7 cellular contexts compared by ENCODE assay signal in genomic region chr15:68228143-68228970, GRCh38. TPM values are rescaled to one million over a fixed set of nuclear protein-coding genes. Genes with fewer than 3 reads are reported as not detected.
DNase-seq lines count a peak whose midpoint lies in the region; ATAC-seq and TF ChIP-seq lines count a peak whose summit lies in the region.

No MANE protein-coding gene starts in this region.

- peak overlapping the region; percentile 77 for H3K4me3 ChIP-seq in GM12865 (ENCODE audit: low read depth, low read length)
- H3K4me3 ChIP-seq in mammary epithelial cell (replicated peaks in 1 of 3; ENCODE audit: insufficient read depth in 1 of 3, low read depth in 2 of 3, low read length in 3 of 3): peak overlapping the region; percentile 58 to 67 (median 67)
- peak overlapping the region; percentile 75 to 91 for H3K4me3 ChIP-seq in vagina

- H3K27me3 ChIP-seq in mammary epithelial cell (ENCODE audit: insufficient read depth, low read length) (no peaks in the 10 kb centered on the region), vagina (no peaks in the 10 kb centered on the region)

- peak; percentile 41 for DNase-seq in GM12865 (ENCODE audit: low read depth)
- DNase-seq in NAMALWA (ENCODE audit: low spot score): peak; percentile 46
- peak; percentile 28 for DNase-seq in mammary epithelial cell
- no peak for DNase-seq in memory B cell (ENCODE audit: low spot score in 2 of 2)
- DNase-seq in vagina (ENCODE audit: extremely low spot score in 2 of 2): peak in 1 of 2 donors; percentile 82

- H3K4me1 ChIP-seq in mammary epithelial cell (ENCODE audit: insufficient read depth, low read length): peaks cover 13% of the 10 kb centered on the region
- H3K4me1 ChIP-seq in vagina: peaks cover 29% of the 10 kb centered on the region

- TF ChIP-seq CTCF in GM12865 (IDR thresholded peaks at IDR 0.05; ENCODE audit: insufficient read depth, low read depth, low read length, missing control alignments) (no peak), mammary epithelial cell (conservative IDR thresholded peaks at IDR 0.05 in 1 of 2, IDR thresholded peaks at IDR 0.05 in 1 of 2; ENCODE audit: extremely low read depth in 1 of 2, insufficient read depth in 1 of 2, low read depth in 1 of 2, low read length in 2 of 2) (no peak), vagina (IDR thresholded peaks at IDR 0.05) (no peak)

- dilution Hi-C loops in mammary epithelial cell (cut with HindIII; ENCODE audit: low sequenced_read_pairs): no loop called here

- peak overlapping the region; percentile 82 for H3K9ac ChIP-seq in mammary epithelial cell (ENCODE audit: insufficient read depth, low read length)

- peak overlapping the region; percentile 85 for H3K27ac Mint-ChIP-seq in memory B cell

- H3K27ac ChIP-seq in mammary epithelial cell (ENCODE audit: insufficient read depth, low read depth, low read length) (peak overlapping the region; percentile 70), vagina (peak overlapping the region; percentile 93)

- CTCF ChIA-PET in mammary epithelial cell (lab: Charles Lee; ENCODE audit: low non-redundant PET): interaction anchor here (0.6 kb wide), 1 partner anchor 596 kb away, joined by 3 read pairs; no protein-coding TSS in a partner anchor

- no peaks in the 10 kb centered on the region for H3K27me3 Mint-ChIP-seq in memory B cell

- no peaks in the 10 kb centered on the region for H4K20me1 ChIP-seq in mammary epithelial cell (ENCODE audit: insufficient read depth, low read length)

- peaks cover 2% of the 10 kb centered on the region for H3K36me3 Mint-ChIP-seq in memory B cell

- no peaks in the 10 kb centered on the region for H3K9me3 Mint-ChIP-seq in memory B cell

- H3K4me1 Mint-ChIP-seq in memory B cell: peaks cover 38% of the 10 kb centered on the region

- H3K9me3 ChIP-seq in mammary epithelial cell (replicated peaks; ENCODE audit: insufficient read depth, low read length) (no peaks in the 10 kb centered on the region), vagina (no peaks in the 10 kb centered on the region)

- H2AFZ ChIP-seq in mammary epithelial cell (ENCODE audit: low read depth, low read length): peak overlapping the region; percentile 88

- peaks cover 57% of the 10 kb centered on the region for H3K79me2 ChIP-seq in mammary epithelial cell (ENCODE audit: insufficient read depth, low read length)

- no peaks in the 10 kb centered on the region for H3K36me3 ChIP-seq in mammary epithelial cell (ENCODE audit: insufficient read depth, low read length)
- no peaks in the 10 kb centered on the region for H3K36me3 ChIP-seq in vagina

- peak overlapping the region; percentile 83 for H3K4me2 ChIP-seq in mammary epithelial cell (ENCODE audit: insufficient read depth, low read depth, low read length)

- 45% methylated on average over 24 of the region's 25 CpGs for WGBS in mammary epithelial cell (ENCODE audit: low coverage, missing lambda C conversion rate)

- BruUV-seq in mammary epithelial cell (replicated peaks; lab: Mats Ljungman, UMichigan): no TSS peak

- in situ Hi-C loops in mammary epithelial cell (cut with MboI; ENCODE audit: low sequenced_read_pairs in 2 of 2): loop anchor here in 1 of 2 donors (25.0 kb wide), 1 partner anchor 159 kb away; no protein-coding TSS in a partner anchor

- TF ChIP-seq POLR2A in vagina (IDR thresholded peaks at IDR 0.05): no peak

- intact Hi-C loops in mammary epithelial cell (cut with micrococcal nuclease): no loop called here
- intact Hi-C loops in vagina (cut with DNase I): no loop called here

- peak overlapping the region; percentile 84 for H3K4me3 Mint-ChIP-seq in memory B cell

- ATAC-seq in memory B cell (ENCODE audit: low read depth) (no peak), GM18868 (IDR thresholded peaks at IDR 0.05; ENCODE audit: unreplicated experiment) (no peak), HG03159 (IDR thresholded peaks at IDR 0.05; ENCODE audit: unreplicated experiment) (no peak)

RNA-seq across cellular contexts. Expression of gene CLN6, which starts 1.2 kb away (rescaled TPM):
- total RNA-seq in mammary epithelial cell: 10 to 100 TPM; 18.7 to 40.9 TPM
- polyA plus RNA-seq in mammary epithelial cell: 48.0 TPM
- 86.5 TPM for polyA minus RNA-seq in mammary epithelial cell
- 23.3 TPM for total RNA-seq in vagina

RNA-seq across cellular contexts. Expression of gene CALML4, which starts 23.2 kb away (rescaled TPM):
- 1 to 10 TPM; 1.2 to 5.6 TPM for total RNA-seq in mammary epithelial cell
- 1.9 TPM for polyA plus RNA-seq in mammary epithelial cell
- 0.78 TPM for polyA minus RNA-seq in mammary epithelial cell
- 6.1 TPM for total RNA-seq in vagina

RNA-seq across cellular contexts. Expression of gene FEM1B, which starts 49.2 kb away (rescaled TPM):
- 100 to 1,000 TPM in 1 of 2 donors, 10 to 100 TPM in 1; 86.6 to 105 TPM for total RNA-seq in mammary epithelial cell
- polyA plus RNA-seq in mammary epithelial cell: 51.5 TPM
- polyA minus RNA-seq in mammary epithelial cell: 81.8 TPM
- total RNA-seq in vagina: 38.3 TPM

Comparison
In these comparisons a context has a peak if more than half of its experiments do, and no peak if none do; other contexts are left out.
1. DNase-seq: peak in GM12865 (single experiment), NAMALWA (single experiment) and mammary epithelial cell (single experiment); none in memory B cell (0 of 2).
2. Peak in every context shown above with its lines, with median percentiles within 50 percentile points of each other: H3K4me3 ChIP-seq.